ENCODE assay signal across 8 cellular contexts in genomic region chr12:104450700-104451099, GRCh38.
"Had no signal": no experiment of that assay in that cellular context is flagged by ENCODE, and none has a peak within 500 bp of the region (broad histone marks: within the 10 kb centered on the region; RNA-seq: fewer than 3 reads in every experiment).

No MANE protein-coding gene starts in this region.

- ATAC-seq: GM12878 had no signal

- DNase-seq: GDM1, GF-D8 had no signal

- FAIRE-seq: G401.6, GM12878, GM12891, GM12892, GM18507, GM19239 had no signal

- H3K4me3 ChIP-seq: GM12878 had no signal
